In genomic region chr6:43338243-43338642, GRCh38 we compare ENCODE assay signal across 16 cellular contexts. TPM values are rescaled to one million over a fixed set of nuclear protein-coding genes. Genes with fewer than 3 reads are reported as not detected.
DNase-seq lines count a peak whose midpoint lies in the region; ATAC-seq lines count a peak whose summit lies in the region.
"Had no signal": no experiment of that assay in that cellular context is flagged by ENCODE, and none has a peak within 500 bp of the region (broad histone marks: within the 10 kb centered on the region; RNA-seq: fewer than 3 reads in every experiment).

No MANE protein-coding gene starts in this region.

- H3K4me1 ChIP-seq in naive thymus-derived CD4-positive, alpha-beta T cell (ENCODE audit: control insufficient read depth in 2 of 2, insufficient read depth in 2 of 2, low read length in 2 of 2), result no peaks in the 10 kb centered on the region

- H3K27ac Mint-ChIP-seq in activated T-cell treated with anti-CD3 and anti-CD28 coated beads, Interleukin-2, amount 50 U/mL, for 24 hours, result peak overlapping the region; percentile 22
- peak overlapping the region in 8 of 9 donors; percentile 3 to 83 (median 53) for H3K27ac Mint-ChIP-seq in naive thymus-derived CD4-positive, alpha-beta T cell

- CTCF ChIA-PET in naive thymus-derived CD4-positive, alpha-beta T cell (lab: Charles Lee), result interaction anchor here (0.9 kb wide), 1 partner anchor 31 kb away, joined by 3 read pairs; the partner anchor contains the start of gene ZNF318

- DNase-seq in activated T-cell treated with anti-CD3 and anti-CD28 coated beads, Interleukin-2, amount 50 U/mL, for 24 hours, result no peak
- no peak for DNase-seq in activated T-cell treated with anti-CD3 and anti-CD28 coated beads, Interleukin-2, amount 50 U/mL, for 4 hours
- DNase-seq in naive thymus-derived CD4-positive, alpha-beta T cell, result no peak
- DNase-seq in MG63 (no peak), ACHN (no peak), NCI-H146 treated with DMSO at 0.1 percent for 48 hours (lab: John Stamatoyannopoulos, UW; ENCODE audit: unreplicated experiment) (no peak)
- DNase-seq: activated CD4-positive, alpha-beta T cell treated with anti-CD3 and anti-CD28 coated beads, Interleukin-2, amount 50 U/mL, for 1 hour; effector CD4-positive, alpha-beta T cell; stimulated activated CD4-positive, alpha-beta T cell treated with anti-CD3 and anti-CD28 coated beads, Interleukin-4, amount 100 ng/mL, for 24 hours had no signal

- no peaks in the 10 kb centered on the region for H3K9me3 ChIP-seq in naive thymus-derived CD4-positive, alpha-beta T cell (ENCODE audit: control insufficient read depth in 2 of 3, low read length in 3 of 3)
- H3K9me3 ChIP-seq in MG63, result no peaks in the 10 kb centered on the region

- peaks cover 7% of the 10 kb centered on the region for H3K4me1 Mint-ChIP-seq in activated T-cell treated with anti-CD3 and anti-CD28 coated beads, Interleukin-2, amount 50 U/mL, for 24 hours (ENCODE audit: low read depth)
- H3K4me1 Mint-ChIP-seq in activated T-cell treated with anti-CD3 and anti-CD28 coated beads, Interleukin-2, amount 50 U/mL, for 4 hours (ENCODE audit: low read depth), result peaks cover 8% of the 10 kb centered on the region
- peaks cover 0 to 18% (median 8%) of the 10 kb centered on the region in 7 donors for H3K4me1 Mint-ChIP-seq in naive thymus-derived CD4-positive, alpha-beta T cell

- POLR2A ChIA-PET in naive thymus-derived CD4-positive, alpha-beta T cell (lab: Charles Lee), result no interaction called here

- no peaks in the 10 kb centered on the region for H3K9me3 Mint-ChIP-seq in activated T-cell treated with anti-CD3 and anti-CD28 coated beads, Interleukin-2, amount 50 U/mL, for 24 hours
- H3K9me3 Mint-ChIP-seq in activated T-cell treated with anti-CD3 and anti-CD28 coated beads, Interleukin-2, amount 50 U/mL, for 4 hours, result no peaks in the 10 kb centered on the region
- peaks cover 0 to 1% (median 0%) of the 10 kb centered on the region in 11 donors for H3K9me3 Mint-ChIP-seq in naive thymus-derived CD4-positive, alpha-beta T cell

- no peak overlapping the region for H3K4me3 Mint-ChIP-seq in activated T-cell treated with anti-CD3 and anti-CD28 coated beads, Interleukin-2, amount 50 U/mL, for 24 hours
- H3K4me3 Mint-ChIP-seq in activated T-cell treated with anti-CD3 and anti-CD28 coated beads, Interleukin-2, amount 50 U/mL, for 4 hours, result no peak overlapping the region
- no peak overlapping the region for H3K4me3 Mint-ChIP-seq in naive thymus-derived CD4-positive, alpha-beta T cell

- H3K4me3 ChIP-seq in naive thymus-derived CD4-positive, alpha-beta T cell (ENCODE audit: low read length), result no peak overlapping the region
- H3K4me3 ChIP-seq in MG63, result no peak overlapping the region
- H3K4me3 ChIP-seq: lung, SK-N-MC had no signal

- H3K27ac ChIP-seq in naive thymus-derived CD4-positive, alpha-beta T cell (ENCODE audit: low read depth, low read length), result no peak overlapping the region
- H3K27ac ChIP-seq: HL-60, SK-N-MC had no signal

- peaks cover 7 to 69% (median 14%) of the 10 kb centered on the region in 3 experiments for H3K36me3 ChIP-seq in naive thymus-derived CD4-positive, alpha-beta T cell (ENCODE audit: control insufficient read depth in 2 of 3, insufficient read depth in 3 of 3, low read length in 3 of 3)
- no peaks in the 10 kb centered on the region for H3K36me3 ChIP-seq in MG63

- no peak for ATAC-seq in activated T-cell treated with anti-CD3 and anti-CD28 coated beads, Interleukin-2, amount 50 U/mL, for 4 hours
- peak; percentile 67 for ATAC-seq in GM21619 (IDR thresholded peaks at IDR 0.05; ENCODE audit: unreplicated experiment)
- peak; percentile 54 for ATAC-seq in HG03432 (IDR thresholded peaks at IDR 0.05; ENCODE audit: unreplicated experiment)
- ATAC-seq in naive thymus-derived CD4-positive, alpha-beta T cell, result no peak

- intact Hi-C loops in naive thymus-derived CD4-positive, alpha-beta T cell (cut with micrococcal nuclease), result loop anchor here in 1 of 2 donors (10.0 kb wide), 1 partner anchor 73 kb away; no protein-coding TSS in a partner anchor

- in situ Hi-C loops in ACHN (cut with HindIII; ENCODE audit: low pct_ligation_motif_present, low pct_unique_long_range_greater_than_20kb, low sequenced_read_pairs), result no loop called here

- no peaks in the 10 kb centered on the region for H3K27me3 Mint-ChIP-seq in activated T-cell treated with anti-CD3 and anti-CD28 coated beads, Interleukin-2, amount 50 U/mL, for 24 hours
- H3K27me3 Mint-ChIP-seq in activated T-cell treated with anti-CD3 and anti-CD28 coated beads, Interleukin-2, amount 50 U/mL, for 4 hours (ENCODE audit: low read depth), result no peaks in the 10 kb centered on the region
- H3K27me3 Mint-ChIP-seq in naive thymus-derived CD4-positive, alpha-beta T cell, result no peaks in the 10 kb centered on the region

- peaks cover 65% of the 10 kb centered on the region for H3K36me3 Mint-ChIP-seq in activated T-cell treated with anti-CD3 and anti-CD28 coated beads, Interleukin-2, amount 50 U/mL, for 24 hours (ENCODE audit: low read depth)
- peaks cover 41% of the 10 kb centered on the region for H3K36me3 Mint-ChIP-seq in activated T-cell treated with anti-CD3 and anti-CD28 coated beads, Interleukin-2, amount 50 U/mL, for 4 hours (ENCODE audit: insufficient read depth)
- H3K36me3 Mint-ChIP-seq in naive thymus-derived CD4-positive, alpha-beta T cell, result peaks cover 17 to 57% (median 40%) of the 10 kb centered on the region in 5 donors

- H3K27me3 ChIP-seq in naive thymus-derived CD4-positive, alpha-beta T cell (ENCODE audit: control insufficient read depth in 2 of 2, insufficient read depth in 2 of 2, low read length in 2 of 2), result no peaks in the 10 kb centered on the region
- H3K27me3 ChIP-seq in MG63, result no peaks in the 10 kb centered on the region

RNA-seq across cellular contexts. Expression of gene CRIP3, which starts 29.6 kb away (rescaled TPM):
- total RNA-seq in activated T-cell treated with anti-CD3 and anti-CD28 coated beads, Interleukin-2, amount 50 U/mL, for 4 hours, result under 1 TPM in 1 of 3 donors, not detected in 2; 0.52 TPM
- total RNA-seq in naive thymus-derived CD4-positive, alpha-beta T cell, result 1 to 10 TPM in 4 of 5 experiments, not detected in 1; 2.1 to 7.4 (median 4.8) TPM
- polyA plus RNA-seq in naive thymus-derived CD4-positive, alpha-beta T cell, result not detected
- not detected in 2 replicates for total RNA-seq in MG63 (2014; rRNA removed; shearing (Covaris generic); ENCODE audit: low replicate concordance)
- polyA plus RNA-seq: AG04450 had no signal

RNA-seq across cellular contexts. Expression of gene ZNF318, which starts 31.2 kb away (rescaled TPM):
- 1 to 10 TPM; 7.4 to 7.8 (median 7.6) TPM for total RNA-seq in activated T-cell treated with anti-CD3 and anti-CD28 coated beads, Interleukin-2, amount 50 U/mL, for 4 hours
- 10 to 100 TPM; 15.8 to 40.2 (median 28.3) TPM for total RNA-seq in naive thymus-derived CD4-positive, alpha-beta T cell
- polyA plus RNA-seq in naive thymus-derived CD4-positive, alpha-beta T cell, result 10 to 100 TPM in 1 of 2 donors, 1 to 10 TPM in 1; 6.9 to 12.9 TPM
- total RNA-seq in MG63 (2014; rRNA removed; shearing (Covaris generic); ENCODE audit: low replicate concordance), result 1.2 and 1.3 TPM in 2 replicates

RNA-seq across cellular contexts. Expression of gene SLC22A7, which starts 40.2 kb away (rescaled TPM):
- total RNA-seq in activated T-cell treated with anti-CD3 and anti-CD28 coated beads, Interleukin-2, amount 50 U/mL, for 4 hours, result not detected
- not detected for total RNA-seq in naive thymus-derived CD4-positive, alpha-beta T cell
- polyA plus RNA-seq in naive thymus-derived CD4-positive, alpha-beta T cell, result not detected
- not detected in 2 replicates for total RNA-seq in MG63 (2014; rRNA removed; shearing (Covaris generic); ENCODE audit: low replicate concordance)
- total RNA-seq: lung, subcutaneous adipose tissue had no signal
- polyA plus RNA-seq: AG04450, lung had no signal

Comparison
In these comparisons a context has a peak if more than half of its experiments do, and no peak if none do; other contexts are left out.
1. ATAC-seq: peak in GM21619 (single experiment) and HG03432 (single experiment); none in activated T-cell treated with anti-CD3 and anti-CD28 coated beads, Interleukin-2, amount 50 U/mL, for 4 hours (0 of 2) and naive thymus-derived CD4-positive, alpha-beta T cell (single experiment).